30 cellular contexts compared by ENCODE assay signal in genomic region chr7:151642746-151643145, GRCh38.
"Had no signal": no experiment of that assay in that cellular context is flagged by ENCODE, and none has a peak within 500 bp of the region (broad histone marks: within the 10 kb centered on the region; RNA-seq: fewer than 3 reads in every experiment).

No MANE protein-coding gene starts in this region.

- H3K4me1 Mint-ChIP-seq: central memory CD8-positive, alpha-beta T cell; naive B cell; neural crest cell had no signal

- H3K27ac ChIP-seq: colonic mucosa, gastroesophageal sphincter, heart left ventricle, hepatocyte, parathyroid adenoma, right atrium auricular region, sigmoid colon, testis, tibial artery had no signal

- H3K27me3 Mint-ChIP-seq: central memory CD8-positive, alpha-beta T cell; dendritic cell treated with granulocyte-macrophage colony-stimulating factor and Interleukin-4, amounts not matched to agents 40 ng/mL and 50 ng/mL, for 4 days; naive B cell; natural killer cell treated with Interleukin-12 subunit alpha and Interleukin-12 subunit beta and Interleukin-15 and Interleukin-18, amount 100 ng/mL, for 72 hours; stimulated activated memory B cell treated with anti-CD40 and anti-IgM and Interleukin-4, amounts not matched to agents 10 μg/mL and 1 μg/mL and 100 μg/mL, for 72 hours had no signal

- H3K4me1 ChIP-seq: colonic mucosa, parathyroid adenoma, testis had no signal

- H3K27me3 ChIP-seq: colonic mucosa, gastroesophageal sphincter, heart left ventricle, hepatocyte, right atrium auricular region, sigmoid colon, testis, tibial artery had no signal

- H3K36me3 Mint-ChIP-seq: natural killer cell treated with Interleukin-12 subunit alpha and Interleukin-12 subunit beta and Interleukin-15 and Interleukin-18, amount 100 ng/mL, for 72 hours; type B pancreatic cell had no signal

- H3K36me3 ChIP-seq: colonic mucosa, gastroesophageal sphincter, sigmoid colon, tibial artery had no signal

- H3K4me3 ChIP-seq: colonic mucosa, gastroesophageal sphincter, heart left ventricle, hepatocyte, lung, mucosa of descending colon, right atrium auricular region, sigmoid colon, testis, tibial artery had no signal

- H3K9me3 Mint-ChIP-seq: central memory CD8-positive, alpha-beta T cell; dendritic cell treated with granulocyte-macrophage colony-stimulating factor and Interleukin-4, amounts not matched to agents 40 ng/mL and 50 ng/mL, for 4 days; natural killer cell treated with Interleukin-12 subunit alpha and Interleukin-12 subunit beta and Interleukin-15 and Interleukin-18, amount 100 ng/mL, for 72 hours had no signal

- H2AFZ ChIP-seq: hepatocyte, parathyroid adenoma had no signal

- H3K79me2 ChIP-seq: hepatocyte, parathyroid adenoma had no signal

- H3K27ac Mint-ChIP-seq: dendritic cell treated with granulocyte-macrophage colony-stimulating factor and Interleukin-4, amounts not matched to agents 40 ng/mL and 50 ng/mL, for 4 days; mesothelial cell of epicardium; natural killer cell treated with Interleukin-12 subunit alpha and Interleukin-12 subunit beta and Interleukin-15 and Interleukin-18, amount 100 ng/mL, for 72 hours; progenitor cell of endocrine pancreas; stimulated activated memory B cell treated with anti-CD40 and anti-IgM and Interleukin-4, amounts not matched to agents 10 μg/mL and 1 μg/mL and 100 μg/mL, for 72 hours; type B pancreatic cell had no signal

- H3K9ac ChIP-seq: parathyroid adenoma had no signal

- ATAC-seq: gastroesophageal sphincter; heart left ventricle; left cardiac atrium; left ventricle myocardium superior; mucosa of descending colon; natural killer cell treated with Interleukin-12 subunit alpha and Interleukin-12 subunit beta and Interleukin-15 and Interleukin-18, amount 100 ng/mL, for 72 hours; stimulated activated memory B cell treated with anti-CD40 and anti-IgM and Interleukin-4, amounts not matched to agents 10 μg/mL and 1 μg/mL and 100 μg/mL, for 72 hours; stimulated activated naive CD8-positive, alpha-beta T cell treated with anti-CD3 and anti-CD28 coated beads, Interleukin-15, Interleukin-2, amounts not matched to agents 100 U/mL and 50 U/mL, for 24 hours had no signal

- DNase-seq: colonic mucosa; effector CD8-positive, alpha-beta T cell; erythroblast; foreskin fibroblast; heart left ventricle; left cardiac atrium; left ventricle myocardium superior; mesenchymal stem cell; mucosa of descending colon; naive B cell; sigmoid colon; stimulated activated CD4-positive, alpha-beta T cell treated with anti-CD3 and anti-CD28 coated beads, Interleukin-4, amount 100 ng/mL, for 4 hours; stimulated activated naive CD8-positive, alpha-beta T cell treated with anti-CD3 and anti-CD28 coated beads, Interleukin-15, Interleukin-2, amounts not matched to agents 100 U/mL and 50 U/mL, for 24 hours; substantia nigra; testis; tibial artery had no signal

- H3K9me3 ChIP-seq: colonic mucosa, gastroesophageal sphincter, mucosa of descending colon, testis had no signal

- H3K4me3 Mint-ChIP-seq: central memory CD8-positive, alpha-beta T cell; dendritic cell treated with granulocyte-macrophage colony-stimulating factor and Interleukin-4, amounts not matched to agents 40 ng/mL and 50 ng/mL, for 4 days; mesothelial cell of epicardium; naive B cell; natural killer cell treated with Interleukin-12 subunit alpha and Interleukin-12 subunit beta and Interleukin-15 and Interleukin-18, amount 100 ng/mL, for 72 hours; neural crest cell; stimulated activated memory B cell treated with anti-CD40 and anti-IgM and Interleukin-4, amounts not matched to agents 10 μg/mL and 1 μg/mL and 100 μg/mL, for 72 hours; type B pancreatic cell had no signal

- H3K4me2 ChIP-seq: hepatocyte had no signal

- FAIRE-seq: endothelial cell of umbilical vein had no signal
